ENCODE assay signal across 8 cellular contexts in genomic region chr21:33299181-33299752, GRCh38. TPM values are rescaled to one million over a fixed set of nuclear protein-coding genes. Genes with fewer than 3 reads are reported as not detected.
DNase-seq lines count a peak whose midpoint lies in the region; ATAC-seq and TF ChIP-seq lines count a peak whose summit lies in the region.

No MANE protein-coding gene starts in this region.

- H3K27ac ChIP-seq in right atrium auricular region (peak overlapping the region in 1 of 2 donors; percentile 1), left lung (peak overlapping the region; percentile 26 to 94)

- H3K36me3 ChIP-seq in right atrium auricular region, result no peaks in the 10 kb centered on the region
- H3K36me3 ChIP-seq in left lung, result peaks cover 0 to 38% of the 10 kb centered on the region in 2 donors

- no peak overlapping the region for H3K4me3 ChIP-seq in right atrium auricular region
- H3K4me3 ChIP-seq in left lung, result no peak overlapping the region

- DNase-seq in Right ventricle myocardium superior (no peak), right atrium auricular region (ENCODE audit: low spot score) (no peak), left lung (no peak), NCI-H82 (lab: John Stamatoyannopoulos, UW) (no peak), kidney glomerular epithelial cell (lab: John Stamatoyannopoulos, UW) (no peak), NCI-H524 treated with DMSO at 0.1 percent for 48 hours (lab: John Stamatoyannopoulos, UW) (no peak)
- DNase-seq in activated CD4-positive, alpha-beta T cell treated with anti-CD3 and anti-CD28 coated beads for 4 hours, result peak; percentile 29 to 30

- intact Hi-C loops in Right ventricle myocardium superior (cut with DNase I), result no loop called here
- intact Hi-C loops in left lung (cut with DNase I), result no loop called here

- TF ChIP-seq CTCF in right atrium auricular region (IDR thresholded peaks at IDR 0.05) (no peak), left lung (IDR thresholded peaks at IDR 0.05) (no peak)

- H3K27me3 ChIP-seq in right atrium auricular region (no peaks in the 10 kb centered on the region), left lung (no peaks in the 10 kb centered on the region)

- H3K9me3 ChIP-seq in right atrium auricular region, result no peaks in the 10 kb centered on the region
- H3K9me3 ChIP-seq in left lung, result no peaks in the 10 kb centered on the region

- H3K4me1 ChIP-seq in right atrium auricular region (peaks cover 0 to 5% of the 10 kb centered on the region in 2 donors), left lung (peaks cover 6 to 65% of the 10 kb centered on the region in 2 donors)

- ATAC-seq in Right ventricle myocardium superior (ENCODE audit: poor library complexity) (peak; percentile 26), HG03432 (IDR thresholded peaks at IDR 0.05; ENCODE audit: unreplicated experiment) (peak; percentile 79), left lung (peak; percentile 27)

RNA-seq across cellular contexts. Expression of gene IFNAR1, which starts 25.5 kb away (rescaled TPM):
- total RNA-seq in Right ventricle myocardium superior, result 27.8 TPM
- 10 to 100 TPM; 20.0 to 24.6 TPM for total RNA-seq in right atrium auricular region
- 10 to 100 TPM; 63.4 to 71.3 TPM for total RNA-seq in left lung

RNA-seq across cellular contexts. Expression of gene IL10RB, which starts 33.1 kb away (rescaled TPM):
- total RNA-seq in Right ventricle myocardium superior, result 8.8 TPM
- total RNA-seq in right atrium auricular region, result 10 to 100 TPM; 10.2 to 21.8 TPM
- 10 to 100 TPM; 42.3 to 48.2 TPM for total RNA-seq in left lung

Comparison
In these comparisons a context has a peak if more than half of its experiments do, and no peak if none do; other contexts are left out.
1. ATAC-seq: peak in every context shown above with its lines; median percentile 79 in HG03432; 27 in left lung; 26 in Right ventricle myocardium superior.
2. DNase-seq: peak in activated CD4-positive, alpha-beta T cell treated with anti-CD3 and anti-CD28 coated beads for 4 hours (2 of 2); none in Right ventricle myocardium superior (single experiment), right atrium auricular region (single experiment), left lung (0 of 2), NCI-H82 (single experiment), kidney glomerular epithelial cell (single experiment) and NCI-H524 treated with DMSO at 0.1 percent for 48 hours (single experiment).